17 cellular contexts compared by ENCODE assay signal in the genomic region with DNA sequence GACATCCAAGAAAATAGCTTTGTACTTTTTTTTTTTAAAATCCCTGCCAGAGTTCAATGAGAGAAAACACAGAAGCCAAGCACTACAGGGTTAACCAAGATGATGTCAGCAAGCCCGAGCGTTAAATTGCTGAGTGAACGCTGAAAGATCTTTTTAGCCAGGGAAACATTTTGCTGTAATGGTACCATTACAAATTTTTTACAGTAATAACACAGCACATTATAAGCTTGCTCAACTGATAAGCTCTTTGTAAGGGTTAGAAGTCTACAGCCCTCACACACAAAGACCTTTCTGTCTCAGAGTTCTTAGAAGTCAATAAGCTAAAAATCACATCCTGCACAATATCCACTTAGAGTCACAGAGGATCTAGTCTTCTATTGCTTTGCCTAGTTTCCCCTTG. TPM values are rescaled to one million over a fixed set of nuclear protein-coding genes. Genes with fewer than 3 reads are reported as not detected.
DNase-seq lines count a peak whose midpoint lies in the region; ATAC-seq, FAIRE-seq and TF ChIP-seq lines count a peak whose summit lies in the region.
"Had no signal": no experiment of that assay in that cellular context is flagged by ENCODE, and none has a peak within 500 bp of the region (broad histone marks: within the 10 kb centered on the region; RNA-seq: fewer than 3 reads in every experiment).

No MANE protein-coding gene starts in this region.

- intact Hi-C loops in Right ventricle myocardium inferior (cut with DNase I): no loop called here
- intact Hi-C loops in GM12878 (cut with micrococcal nuclease; ENCODE audit: unreplicated experiment): no loop called here
- intact Hi-C loops in left colon (cut with DNase I, micrococcal nuclease): no loop called here

- BruUV-seq in GM12878 (replicated peaks; lab: Mats Ljungman, UMichigan): no TSS peak

- POLR2A ChIA-PET in GM12878 (lab: Charles Lee): no interaction called here

- WGBS in GM12878 (ENCODE audit: insufficient coverage, insufficient replicate concordance, low lambda C conversion rate, missing lambda C conversion rate): 86% methylated on average over 3 of the region's 3 CpGs

- H3K4me3 ChIP-seq in right atrium auricular region (no peak overlapping the region), GM12878 (no peak overlapping the region)
- H3K4me3 ChIP-seq: esophagus muscularis mucosa, SK-N-MC had no signal

- TF ChIP-seq POLR2A in GM12878 (IDR thresholded peaks at IDR 0.05; ENCODE audit: low read depth, low read length): no peak

- peaks cover 47% of the 10 kb centered on the region for H3K36me3 Mint-ChIP-seq in type B pancreatic cell

- no peak overlapping the region for H3K4me2 ChIP-seq in GM12878 (ENCODE audit: control insufficient read depth, insufficient read depth)

- H3K79me2 ChIP-seq in GM12878 (ENCODE audit: control insufficient read depth, insufficient read depth, low read length): peaks cover 43% of the 10 kb centered on the region

- H3K27ac ChIP-seq in right atrium auricular region (no peak overlapping the region), GM12878 (ENCODE audit: control insufficient read depth, insufficient read depth) (no peak overlapping the region)
- H3K27ac ChIP-seq: esophagus muscularis mucosa, SK-N-MC had no signal

- H3K9me3 Mint-ChIP-seq in type B pancreatic cell: no peaks in the 10 kb centered on the region
- H3K9me3 Mint-ChIP-seq: dendritic cell treated with granulocyte-macrophage colony-stimulating factor and Interleukin-4, amounts not matched to agents 40 ng/mL and 50 ng/mL, for 4 days had no signal

- no peak for TF ChIP-seq CTCF in right atrium auricular region (IDR thresholded peaks at IDR 0.05)
- no peak for TF ChIP-seq CTCF in GM12878 (IDR thresholded peaks at IDR 0.05 in 2 of 3, conservative IDR thresholded peaks at IDR 0.05 in 1 of 3; ENCODE audit: control insufficient read depth in 2 of 3, extremely low read depth in 1 of 3, insufficient read depth in 1 of 3, low read depth in 3 of 3, low read length in 3 of 3)
- no peak for TF ChIP-seq CTCF in type B pancreatic cell (conservative IDR thresholded peaks at IDR 0.05)

- H3K9me3 ChIP-seq in right atrium auricular region: no peaks in the 10 kb centered on the region
- no peaks in the 10 kb centered on the region for H3K9me3 ChIP-seq in GM12878 (replicated peaks; ENCODE audit: control insufficient read depth, insufficient read depth, low read length)
- H3K9me3 ChIP-seq: esophagus muscularis mucosa had no signal

- no peak overlapping the region for H3K9ac ChIP-seq in GM12878 (ENCODE audit: control insufficient read depth, insufficient read depth, low read length)

- peaks cover 0 to 45% of the 10 kb centered on the region in 2 donors for H3K4me1 ChIP-seq in right atrium auricular region
- H3K4me1 ChIP-seq in GM12878 (ENCODE audit: control insufficient read depth, insufficient read depth, low read length): no peaks in the 10 kb centered on the region

- no peak overlapping the region for H2AFZ ChIP-seq in GM12878 (ENCODE audit: control insufficient read depth, low read depth, low read length)

- ATAC-seq in Right ventricle myocardium inferior (peak; percentile 53), GM12878 (no peak), left colon (peak; percentile 65), HG02759 (IDR thresholded peaks at IDR 0.05; ENCODE audit: unreplicated experiment) (no peak)
- ATAC-seq: naive thymus-derived CD4-positive, alpha-beta T cell had no signal

- peaks cover 3% of the 10 kb centered on the region; the same call in 1 of the 2 replicates for H4K20me1 ChIP-seq in GM12878 (ENCODE audit: control insufficient read depth, insufficient read depth)

- SMC1A ChIA-PET in GM12878 (lab: Charles Lee; ENCODE audit: uncharacterized antibody, unreplicated experiment): interaction anchor here (1.0 to 1.6 kb wide), 5 partner anchors 10 to 175 kb away, joined by 3 to 5 read pairs (median 3); no protein-coding TSS in a partner anchor

- no peaks in the 10 kb centered on the region for H3K27me3 ChIP-seq in right atrium auricular region
- no peaks in the 10 kb centered on the region for H3K27me3 ChIP-seq in GM12878 (replicated peaks in 1 of 2; ENCODE audit: control insufficient read depth in 2 of 2, insufficient read depth in 2 of 2, low read length in 1 of 2)
- H3K27me3 ChIP-seq: esophagus muscularis mucosa had no signal

- H3K4me1 Mint-ChIP-seq in type B pancreatic cell (ENCODE audit: unreplicated experiment): peaks cover 46% of the 10 kb centered on the region

- no peak for TF ChIP-seq RAD21 in GM12878 (IDR thresholded peaks at IDR 0.05; ENCODE audit: insufficient read depth, low read depth, low read length)

- peak overlapping the region; percentile 2 for H3K4me3 Mint-ChIP-seq in type B pancreatic cell
- H3K4me3 Mint-ChIP-seq: dendritic cell treated with granulocyte-macrophage colony-stimulating factor and Interleukin-4, amounts not matched to agents 40 ng/mL and 50 ng/mL, for 4 days had no signal

- in situ Hi-C loops in GM12878 (cut with MboI): no loop called here

- CTCF ChIA-PET in GM12878 (lab: Yijun Ruan, JAX): interaction anchor here (1.2 kb wide), 1 partner anchor 11 kb away, joined by 5 read pairs; no protein-coding TSS in a partner anchor

- peak overlapping the region; percentile 50 for H3K27ac Mint-ChIP-seq in type B pancreatic cell
- H3K27ac Mint-ChIP-seq: dendritic cell treated with granulocyte-macrophage colony-stimulating factor and Interleukin-4, amounts not matched to agents 40 ng/mL and 50 ng/mL, for 4 days had no signal

- no peak for TF ChIP-seq EP300 in GM12878 (IDR thresholded peaks at IDR 0.05; ENCODE audit: borderline replicate concordance in 1 of 2, control insufficient read depth in 1 of 2, low read depth in 2 of 2, low read length in 2 of 2)

- no peaks in the 10 kb centered on the region for H3K36me3 ChIP-seq in right atrium auricular region
- H3K36me3 ChIP-seq in GM12878 (ENCODE audit: control insufficient read depth in 2 of 2, insufficient read depth in 2 of 2, low read length in 1 of 2): peaks cover 5 to 6% of the 10 kb centered on the region in 2 experiments; a peak in 3 of 4 replicates

- FAIRE-seq in GM12878 (lab: Jason Lieb, UNC): no peak
- FAIRE-seq: G401.6 had no signal

- no peak for DNase-seq in Right ventricle myocardium inferior (ENCODE audit: missing footprints)
- DNase-seq in right atrium auricular region (ENCODE audit: low spot score): no peak
- no peak for DNase-seq in GM12878 (ENCODE audit: low read depth, low spot score)
- DNase-seq in left colon: no peak
- no peak for DNase-seq in type B pancreatic cell (ENCODE audit: extremely low spot score, unreplicated experiment)
- DNase-seq in ecto neural progenitor cell (ENCODE audit: low spot score): no peak
- DNase-seq in hypothalamus (lab: John Stamatoyannopoulos, UW): no peak
- DNase-seq: Karpas-422; naive thymus-derived CD4-positive, alpha-beta T cell; NCI-H1436; NCI-H510A; trophoblast cell had no signal

- RAD21 ChIA-PET in GM12878 (lab: Charles Lee; ENCODE audit: unreplicated experiment): interaction anchor here (0.8 to 2.2 kb wide), 2 partner anchors 17 to 21 kb away, joined by 3 to 5 read pairs; no protein-coding TSS in a partner anchor

- H3K27me3 Mint-ChIP-seq in type B pancreatic cell: no peaks in the 10 kb centered on the region
- H3K27me3 Mint-ChIP-seq: dendritic cell treated with granulocyte-macrophage colony-stimulating factor and Interleukin-4, amounts not matched to agents 40 ng/mL and 50 ng/mL, for 4 days; naive thymus-derived CD4-positive, alpha-beta T cell had no signal

RNA-seq across cellular contexts. Expression of a gene that starts 30.0 kb away (rescaled TPM):
- total RNA-seq in Right ventricle myocardium inferior (13.3 TPM), right atrium auricular region (10 to 100 TPM; 23.1 to 26.1 TPM), GM12878 (2014; rRNA removed) (9.8 and 11.1 TPM in 2 replicates), GM12878 (2014; rRNA removed; fragmentation: Illumina TruSeq; extraction: Trizol) (14.2 and 14.7 TPM in 2 replicates), GM12878 (2021) (17.5 and 17.8 TPM in 2 replicates), left colon (10 to 100 TPM; 10.6 to 11.7 TPM), type B pancreatic cell (ENCODE audit: low replicate concordance) (18.4 and 43.0 TPM in 2 replicates)
- 82.5 and 96.0 TPM in 2 replicates for total RNA-seq in GM12878 (2013; cell fraction: nucleolus; rRNA removed)
- 7.5 TPM for polyA plus RNA-seq in GM12878 (2011; ENCODE audit: low read depth)
- polyA plus RNA-seq in GM12878 (2011; rRNA removed) (31.2 and 41.1 TPM in 2 replicates), GM12878 (2014; fragmentation: Illumina TruSeq; extraction: Trizol) (16.1 and 18.9 TPM in 2 replicates), GM12878 (2014; fragmentation: Nextera tagmentation; extraction: Ambion mirVana) (10 to 100 TPM in 1 of 2 experiments, 1 to 10 TPM in 1; 5.1 to 10.0 TPM), GM12878 (2014; rRNA removed) (10.8 and 11.0 TPM in 2 replicates), GM12878 (2016; fragmentation: Nextera tagmentation; extraction: Ambion mirVana) (1 to 10 TPM; 1.4 to 1.8 TPM)
- polyA plus RNA-seq in GM12878 (2011; cell fraction: cytosol; rRNA removed): 17.9 and 23.9 TPM in 2 replicates
- polyA plus RNA-seq in GM12878 (2011; cell fraction: nucleus; rRNA removed): 19.2 and 19.8 TPM in 2 replicates
- 7.4 and 12.5 TPM in 2 replicates for polyA plus RNA-seq in GM12878 (2012)
- 36.3 and 39.7 TPM in 2 replicates for polyA minus RNA-seq in GM12878 (2011; rRNA and poly(A)+ RNA removed)
- 14.3 and 16.0 TPM in 2 replicates for polyA minus RNA-seq in GM12878 (2011; cell fraction: cytosol; rRNA and poly(A)+ RNA removed)
- polyA minus RNA-seq in GM12878 (2011; cell fraction: nucleus; rRNA and poly(A)+ RNA removed): 13.2 and 20.8 TPM in 2 replicates

RNA-seq across cellular contexts. Expression of a gene that starts 55.4 kb away (rescaled TPM):
- total RNA-seq in Right ventricle myocardium inferior: 42.1 TPM
- total RNA-seq in right atrium auricular region: 10 to 100 TPM; 52.4 to 60.6 TPM
- 50.5 and 66.2 TPM in 2 replicates for total RNA-seq in GM12878 (2013; cell fraction: nucleolus; rRNA removed)
- 30.7 and 36.4 TPM in 2 replicates for total RNA-seq in GM12878 (2014; rRNA removed)
- total RNA-seq in GM12878 (2014; rRNA removed; fragmentation: Illumina TruSeq; extraction: Trizol): 35.7 and 37.8 TPM in 2 replicates
- 29.0 and 33.4 TPM in 2 replicates for total RNA-seq in GM12878 (2021)
- 37.2 TPM for polyA plus RNA-seq in GM12878 (2011; ENCODE audit: low read depth)
- 62.9 and 73.8 TPM in 2 replicates for polyA plus RNA-seq in GM12878 (2011; rRNA removed)
- 43.7 and 45.0 TPM in 2 replicates for polyA plus RNA-seq in GM12878 (2011; cell fraction: cytosol; rRNA removed)
- 30.2 and 33.3 TPM in 2 replicates for polyA plus RNA-seq in GM12878 (2011; cell fraction: nucleus; rRNA removed)
- polyA plus RNA-seq in GM12878 (2012): 42.4 and 44.3 TPM in 2 replicates
- polyA plus RNA-seq in GM12878 (2014; fragmentation: Illumina TruSeq; extraction: Trizol): 34.9 and 35.8 TPM in 2 replicates
- 10 to 100 TPM; 25.8 to 36.7 TPM for polyA plus RNA-seq in GM12878 (2014; fragmentation: Nextera tagmentation; extraction: Ambion mirVana)
- polyA plus RNA-seq in GM12878 (2014; rRNA removed): 39.4 and 48.7 TPM in 2 replicates
- 10 to 100 TPM; 87.9 to 90.1 TPM for polyA plus RNA-seq in GM12878 (2016; fragmentation: Nextera tagmentation; extraction: Ambion mirVana)
- 27.9 and 31.7 TPM in 2 replicates for polyA minus RNA-seq in GM12878 (2011; rRNA and poly(A)+ RNA removed)
- 7.9 and 8.7 TPM in 2 replicates for polyA minus RNA-seq in GM12878 (2011; cell fraction: cytosol; rRNA and poly(A)+ RNA removed)
- 25.0 and 38.4 TPM in 2 replicates for polyA minus RNA-seq in GM12878 (2011; cell fraction: nucleus; rRNA and poly(A)+ RNA removed)
- total RNA-seq in left colon: 100 to 1,000 TPM; 134 to 142 TPM
- total RNA-seq in type B pancreatic cell (ENCODE audit: low replicate concordance): 47.2 and 74.3 TPM in 2 replicates

Comparison
In these comparisons a context has a peak if more than half of its experiments do, and no peak if none do; other contexts are left out.
1. ATAC-seq: peak in Right ventricle myocardium inferior (single experiment) and left colon (single experiment); none in GM12878 (single experiment) and HG02759 (single experiment).